Comparison of ENCODE assay signal across 8 cellular contexts in the genomic region with DNA sequence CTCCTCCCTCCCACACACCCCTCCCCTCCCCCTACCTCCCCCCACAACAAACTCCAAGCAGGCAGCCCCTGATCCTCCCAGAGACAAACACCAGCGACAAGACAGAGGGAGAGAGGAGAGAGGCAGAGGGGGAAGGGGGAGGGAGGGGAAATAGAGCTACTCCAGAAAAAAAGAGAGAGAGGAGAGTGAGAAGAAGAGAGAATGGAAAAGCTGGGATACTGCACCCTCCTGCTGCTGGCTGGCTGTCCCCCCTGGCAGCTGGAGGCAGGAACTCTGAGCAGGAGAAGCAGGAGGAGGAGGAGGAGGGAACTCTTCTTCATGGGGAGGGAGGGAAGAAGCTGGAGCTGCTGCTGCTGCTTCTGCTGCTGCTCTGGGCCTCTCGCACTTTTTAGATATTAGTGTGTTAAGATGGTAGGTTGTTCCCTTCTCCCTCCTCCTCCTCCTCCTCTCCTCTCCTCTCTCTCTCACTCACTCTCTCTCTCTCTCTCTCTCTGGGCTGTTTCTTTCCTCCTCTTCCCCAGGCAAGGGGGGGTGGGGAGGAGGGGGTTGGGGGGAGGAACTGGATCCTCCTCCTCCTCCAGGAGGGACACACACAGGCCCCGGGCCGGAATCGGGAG. TPM values are rescaled to one million over a fixed set of nuclear protein-coding genes. Genes with fewer than 3 reads are reported as not detected.
DNase-seq lines count a peak whose midpoint lies in the region; ATAC-seq and TF ChIP-seq lines count a peak whose summit lies in the region.

No MANE protein-coding gene starts in this region.

- peak overlapping the region; percentile 89 for H3K4me3 Mint-ChIP-seq in activated naive CD4-positive, alpha-beta T cell treated with anti-CD3 and anti-CD28 coated beads, Interleukin-2, amount 10 ng/mL, durations not matched to agents 7 days and 5 days
- H3K4me3 Mint-ChIP-seq in IgD-negative memory B cell, result peak overlapping the region; percentile 85 to 96 (median 92)

- peak overlapping the region; percentile 94 for H3K27ac Mint-ChIP-seq in activated naive CD4-positive, alpha-beta T cell treated with anti-CD3 and anti-CD28 coated beads, Interleukin-2, amount 10 ng/mL, durations not matched to agents 7 days and 5 days
- peak overlapping the region; percentile 92 to 100 (median 95) for H3K27ac Mint-ChIP-seq in IgD-negative memory B cell

- H3K4me3 ChIP-seq in astrocyte of the cerebellum (ENCODE audit: low read depth, low read length), result peak overlapping the region; percentile 64
- H3K4me3 ChIP-seq in iPS-11a (ENCODE audit: low read depth, low read length), result peak overlapping the region; percentile 68

- intact Hi-C loops in sciatic nerve (cut with DNase I), result no loop called here

- peaks cover 6% of the 10 kb centered on the region for H3K36me3 Mint-ChIP-seq in activated naive CD4-positive, alpha-beta T cell treated with anti-CD3 and anti-CD28 coated beads, Interleukin-2, amount 10 ng/mL, durations not matched to agents 7 days and 5 days
- H3K36me3 Mint-ChIP-seq in IgD-negative memory B cell, result no peaks in the 10 kb centered on the region

- in situ Hi-C loops in astrocyte of the cerebellum (cut with HindIII; ENCODE audit: low sequenced_read_pairs), result no loop called here

- no peaks in the 10 kb centered on the region for H3K9me3 Mint-ChIP-seq in activated naive CD4-positive, alpha-beta T cell treated with anti-CD3 and anti-CD28 coated beads, Interleukin-2, amount 10 ng/mL, durations not matched to agents 7 days and 5 days
- H3K9me3 Mint-ChIP-seq in IgD-negative memory B cell, result no peaks in the 10 kb centered on the region

- peaks cover 4% of the 10 kb centered on the region for H3K27me3 Mint-ChIP-seq in activated naive CD4-positive, alpha-beta T cell treated with anti-CD3 and anti-CD28 coated beads, Interleukin-2, amount 10 ng/mL, durations not matched to agents 7 days and 5 days
- H3K27me3 Mint-ChIP-seq in IgD-negative memory B cell, result no peaks in the 10 kb centered on the region

- CTCF ChIA-PET in activated naive CD4-positive, alpha-beta T cell treated with anti-CD3 and anti-CD28 coated beads, Interleukin-2, amount 10 ng/mL, durations not matched to agents 7 days and 5 days (lab: Charles Lee), result no interaction called here

- peak; percentile 42 for DNase-seq in activated naive CD4-positive, alpha-beta T cell treated with anti-CD3 and anti-CD28 coated beads, Interleukin-2, amount 10 ng/mL, durations not matched to agents 7 days and 5 days
- DNase-seq in activated naive CD4-positive, alpha-beta T cell treated with anti-CD3 and anti-CD28 coated beads, Interleukin-2, amount 50 U/mL, for 16 hours, result no peak
- DNase-seq in RPMI8226 (peak; percentile 21), astrocyte of the cerebellum (ENCODE audit: low read depth) (no peak), sciatic nerve (ENCODE audit: low spot score) (no peak), GM19238 (ENCODE audit: insufficient read length, low spot score) (no peak)

- peaks cover 47% of the 10 kb centered on the region for H3K4me1 Mint-ChIP-seq in activated naive CD4-positive, alpha-beta T cell treated with anti-CD3 and anti-CD28 coated beads, Interleukin-2, amount 10 ng/mL, durations not matched to agents 7 days and 5 days
- peaks cover 22 to 33% (median 32%) of the 10 kb centered on the region in 3 donors for H3K4me1 Mint-ChIP-seq in IgD-negative memory B cell

- peak; percentile 90 for ATAC-seq in sciatic nerve

- TF ChIP-seq CTCF in astrocyte of the cerebellum (IDR thresholded peaks at IDR 0.05; ENCODE audit: low read depth, low read length, missing control alignments), result no peak

RNA-seq across cellular contexts. Expression of a gene that starts 0.4 kb away (rescaled TPM):
- 17.2 TPM for polyA plus RNA-seq in IgD-negative memory B cell
- 82.2 TPM for total RNA-seq in sciatic nerve

Comparison
In these comparisons a context has a peak if more than half of its experiments do, and no peak if none do; other contexts are left out.
1. DNase-seq: peak in activated naive CD4-positive, alpha-beta T cell treated with anti-CD3 and anti-CD28 coated beads, Interleukin-2, amount 10 ng/mL, durations not matched to agents 7 days and 5 days (single experiment) and RPMI8226 (single experiment); none in activated naive CD4-positive, alpha-beta T cell treated with anti-CD3 and anti-CD28 coated beads, Interleukin-2, amount 50 U/mL, for 16 hours (single experiment), astrocyte of the cerebellum (single experiment), sciatic nerve (single experiment) and GM19238 (single experiment).